Comparison of ENCODE assay signal across 17 cellular contexts in the genomic region with DNA sequence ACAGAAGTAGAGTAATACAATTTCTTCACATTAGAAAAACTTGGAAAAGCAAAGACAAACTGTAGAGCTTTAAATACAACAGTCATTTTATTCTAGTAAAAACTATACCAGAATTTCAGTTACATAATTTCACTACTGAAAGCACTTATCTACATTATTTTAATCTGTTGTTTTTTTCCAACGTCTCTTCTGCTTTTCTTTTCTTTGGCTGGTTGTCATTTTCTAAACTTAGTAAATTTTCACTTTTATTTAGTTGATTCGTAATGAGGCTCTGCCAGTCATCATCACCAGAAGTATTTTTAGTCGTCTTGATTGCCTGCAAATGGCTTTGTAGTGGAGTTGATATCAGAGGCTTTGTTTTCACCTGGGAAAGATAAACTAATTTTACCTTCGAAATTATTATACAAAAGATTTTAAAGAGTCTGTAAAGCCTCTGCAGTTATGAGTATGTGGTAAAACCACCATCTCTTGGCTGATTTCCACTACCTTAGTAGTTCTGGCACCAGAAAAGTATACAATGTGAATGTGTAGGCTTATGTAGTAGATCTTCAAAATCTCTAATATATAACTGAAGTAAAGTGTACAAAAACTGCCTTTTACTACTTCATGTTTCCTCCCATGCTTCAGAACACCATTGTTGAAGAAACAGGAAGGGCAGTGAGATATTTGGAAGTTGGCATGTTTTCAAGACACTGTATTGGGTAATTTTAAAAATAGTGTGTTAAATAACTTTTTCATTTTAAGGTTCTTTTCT. TPM values are rescaled to one million over a fixed set of nuclear protein-coding genes. Genes with fewer than 3 reads are reported as not detected.
DNase-seq lines count a peak whose midpoint lies in the region; ATAC-seq, FAIRE-seq and TF ChIP-seq lines count a peak whose summit lies in the region.
"Had no signal": no experiment of that assay in that cellular context is flagged by ENCODE, and none has a peak within 500 bp of the region (broad histone marks: within the 10 kb centered on the region; RNA-seq: fewer than 3 reads in every experiment).

No MANE protein-coding gene starts in this region.

- peak overlapping the region; percentile 25 for H3K27ac Mint-ChIP-seq in activated naive CD8-positive, alpha-beta T cell
- H3K27ac Mint-ChIP-seq in activated naive CD8-positive, alpha-beta T cell treated with anti-CD3 and anti-CD28 coated beads for 36 hours, result no peak overlapping the region
- H3K27ac Mint-ChIP-seq: activated naive CD8-positive, alpha-beta T cell treated with anti-CD3 and anti-CD28 coated beads, Interleukin-2, amount 10 ng/mL, durations not matched to agents 7 days and 5 days; H9; memory B cell had no signal

- 59 to 83% (median 65%) methylated on average over 4 of the region's 4 CpGs for WGBS in small intestine, 3 donors

- DNase-seq in activated naive CD8-positive, alpha-beta T cell treated with anti-CD3 and anti-CD28 coated beads for 36 hours, result no peak
- DNase-seq in LNCaP clone FGC (ENCODE audit: low read depth), result peak; percentile 23
- DNase-seq in dermis microvascular lymphatic vessel endothelial cell (ENCODE audit: low read depth in 2 of 2), result peak; percentile 12 to 42
- no peak for DNase-seq in small intestine
- DNase-seq in NCI-H2227 treated with DMSO at 0.1 percent for 48 hours (lab: John Stamatoyannopoulos, UW), result no peak
- DNase-seq: activated naive CD8-positive, alpha-beta T cell treated with anti-CD3 and anti-CD28 coated beads, Interleukin-2, amount 10 ng/mL, durations not matched to agents 7 days and 5 days; gastrocnemius medialis; H9; NCI-H1694 treated with DMSO at 0.1 percent for 48 hours; NCI-H446; retina had no signal

- peaks cover 4% of the 10 kb centered on the region for H3K4me1 Mint-ChIP-seq in activated naive CD8-positive, alpha-beta T cell (ENCODE audit: low read depth)
- H3K4me1 Mint-ChIP-seq in activated naive CD8-positive, alpha-beta T cell treated with anti-CD3 and anti-CD28 coated beads for 36 hours, result peaks cover 5% of the 10 kb centered on the region
- H3K4me1 Mint-ChIP-seq: memory B cell had no signal

- no peaks in the 10 kb centered on the region for H3K4me1 ChIP-seq in small intestine (ENCODE audit: control insufficient read depth in 2 of 2, insufficient read depth in 1 of 2, low read depth in 1 of 2, low read length in 1 of 2)
- H3K4me1 ChIP-seq: gastrocnemius medialis had no signal

- H3K36me3 Mint-ChIP-seq in activated naive CD8-positive, alpha-beta T cell, result peaks cover 7% of the 10 kb centered on the region
- peaks cover 37% of the 10 kb centered on the region for H3K36me3 Mint-ChIP-seq in activated naive CD8-positive, alpha-beta T cell treated with anti-CD3 and anti-CD28 coated beads for 36 hours

- H3K36me3 ChIP-seq in small intestine (ENCODE audit: control insufficient read depth in 2 of 2, insufficient read depth in 2 of 2, low read length in 2 of 2), result peaks cover 5 to 6% of the 10 kb centered on the region in 2 donors

- H3K27ac ChIP-seq in small intestine (ENCODE audit: low read depth in 1 of 2, low read length in 1 of 2), result no peak overlapping the region
- H3K27ac ChIP-seq: gastrocnemius medialis had no signal

- H3K4me3 Mint-ChIP-seq in activated naive CD8-positive, alpha-beta T cell, result no peak overlapping the region
- no peak overlapping the region for H3K4me3 Mint-ChIP-seq in activated naive CD8-positive, alpha-beta T cell treated with anti-CD3 and anti-CD28 coated beads for 36 hours
- H3K4me3 Mint-ChIP-seq: activated naive CD8-positive, alpha-beta T cell treated with anti-CD3 and anti-CD28 coated beads, Interleukin-2, amount 10 ng/mL, durations not matched to agents 7 days and 5 days; central memory CD8-positive, alpha-beta T cell; H9; memory B cell had no signal

- no peaks in the 10 kb centered on the region for H3K9me3 ChIP-seq in small intestine (ENCODE audit: control insufficient read depth, low read depth)
- H3K9me3 ChIP-seq: gastrocnemius medialis had no signal

- ATAC-seq in GM21737 (IDR thresholded peaks at IDR 0.05; ENCODE audit: unreplicated experiment), result no peak
- no peak for ATAC-seq in GM18511 (IDR thresholded peaks at IDR 0.05; ENCODE audit: unreplicated experiment)
- ATAC-seq: activated CD4-positive, CD25-positive, alpha-beta regulatory T cell treated with anti-CD3 and anti-CD28 coated beads, Interleukin-2, amount 50 U/mL, for 24 hours; gastrocnemius medialis had no signal

- TF ChIP-seq CTCF in LNCaP clone FGC (IDR thresholded peaks at IDR 0.05; ENCODE audit: control insufficient read depth, extremely low read depth, insufficient read depth), result no peak

- H3K27me3 ChIP-seq in small intestine (ENCODE audit: control insufficient read depth in 2 of 2, insufficient read depth in 2 of 2, low read length in 2 of 2), result no peaks in the 10 kb centered on the region
- H3K27me3 ChIP-seq: gastrocnemius medialis had no signal

- H3K4me3 ChIP-seq in LNCaP clone FGC (ENCODE audit: low read depth, low read length), result no peak overlapping the region
- no peak overlapping the region for H3K4me3 ChIP-seq in small intestine (ENCODE audit: low read depth in 1 of 2, low read length in 2 of 2)
- H3K4me3 ChIP-seq: gastrocnemius medialis had no signal

- peaks cover 4% of the 10 kb centered on the region for H3K9me3 Mint-ChIP-seq in activated naive CD8-positive, alpha-beta T cell (ENCODE audit: low read depth)
- H3K9me3 Mint-ChIP-seq in activated naive CD8-positive, alpha-beta T cell treated with anti-CD3 and anti-CD28 coated beads for 36 hours, result peaks cover 5% of the 10 kb centered on the region

- H3K27me3 Mint-ChIP-seq in activated naive CD8-positive, alpha-beta T cell, result no peaks in the 10 kb centered on the region
- no peaks in the 10 kb centered on the region for H3K27me3 Mint-ChIP-seq in activated naive CD8-positive, alpha-beta T cell treated with anti-CD3 and anti-CD28 coated beads for 36 hours
- H3K27me3 Mint-ChIP-seq: activated naive CD8-positive, alpha-beta T cell treated with anti-CD3 and anti-CD28 coated beads, Interleukin-2, amount 10 ng/mL, durations not matched to agents 7 days and 5 days; central memory CD8-positive, alpha-beta T cell; memory B cell had no signal

- FAIRE-seq in small intestine (lab: Jason Lieb, UNC), result peak; percentile 19

RNA-seq across cellular contexts. Expression of a gene that starts 19.2 kb away (rescaled TPM):
- 100 to 1,000 TPM; 459 to 466 TPM for total RNA-seq in activated naive CD8-positive, alpha-beta T cell treated with anti-CD3 and anti-CD28 coated beads for 36 hours
- total RNA-seq in dermis microvascular lymphatic vessel endothelial cell, result 228 and 281 TPM in 2 replicates
- polyA plus RNA-seq in small intestine, result 100 to 1,000 TPM; 185 to 311 (median 277) TPM

Comparison
In these comparisons a context has a peak if more than half of its experiments do, and no peak if none do; other contexts are left out.
1. DNase-seq: peak in LNCaP clone FGC (single experiment) and dermis microvascular lymphatic vessel endothelial cell (2 of 2); none in activated naive CD8-positive, alpha-beta T cell treated with anti-CD3 and anti-CD28 coated beads for 36 hours (single experiment), small intestine (single experiment) and NCI-H2227 treated with DMSO at 0.1 percent for 48 hours (single experiment).